Comparison of ENCODE assay signal across 8 cellular contexts in genomic region chr9:126722252-126722921, GRCh38.
DNase-seq lines count a peak whose midpoint lies in the region; ATAC-seq and TF ChIP-seq lines count a peak whose summit lies in the region.

No MANE protein-coding gene starts in this region.

- H3K4me1 ChIP-seq in RWPE2 (ENCODE audit: insufficient read depth, poor library complexity, severe bottlenecking), result peaks cover 6% of the 10 kb centered on the region

- no peaks in the 10 kb centered on the region for H3K9me3 ChIP-seq in RWPE2 (ENCODE audit: severe bottlenecking)

- DNase-seq in CD14-positive monocyte (ENCODE audit: low spot score) (peak; percentile 82), RWPE2 (ENCODE audit: low spot score) (peak; percentile 80), activated gamma-delta T cell treated with Interleukin-2 at 50 U/mL for 16 hours (peak; percentile 85), head of caudate nucleus (peak in 41 of 42 donors; percentile 53 to 92 (median 78)), progenitor cell of endocrine pancreas (ENCODE audit: low spot score, unreplicated experiment) (peak; percentile 72), ureter (ENCODE audit: low spot score) (peak; percentile 85)

- H3K36me3 Mint-ChIP-seq in CD14-positive monocyte, result no peaks in the 10 kb centered on the region
- H3K36me3 Mint-ChIP-seq in progenitor cell of endocrine pancreas (ENCODE audit: insufficient read depth), result no peaks in the 10 kb centered on the region

- H3K9me3 Mint-ChIP-seq in CD14-positive monocyte, result peaks cover 0 to 4% (median 0%) of the 10 kb centered on the region in 7 donors
- no peaks in the 10 kb centered on the region for H3K9me3 Mint-ChIP-seq in progenitor cell of endocrine pancreas (ENCODE audit: low read depth)

- H3K27ac ChIP-seq in RWPE2 (ENCODE audit: poor library complexity, severe bottlenecking), result peak overlapping the region; percentile 39

- peak; percentile 70 for ATAC-seq in GM19395 (IDR thresholded peaks at IDR 0.05; ENCODE audit: unreplicated experiment)
- ATAC-seq in HG03571 (IDR thresholded peaks at IDR 0.05; ENCODE audit: unreplicated experiment), result peak; percentile 62
- ATAC-seq in RWPE2 (ENCODE audit: low read depth), result peak; percentile 81

- H3K4me1 Mint-ChIP-seq in CD14-positive monocyte (peaks cover 51% of the 10 kb centered on the region), progenitor cell of endocrine pancreas (ENCODE audit: low read depth) (peaks cover 7% of the 10 kb centered on the region)

- intact Hi-C loops in CD14-positive monocyte (cut with micrococcal nuclease), result no loop called here
- intact Hi-C loops in head of caudate nucleus (cut with DNase I), result loop anchor here (2.0 kb wide), 1 partner anchor 18 kb away; no protein-coding TSS in a partner anchor

- TF ChIP-seq CTCF in CD14-positive monocyte (IDR thresholded peaks at IDR 0.05), result no peak
- no peak for TF ChIP-seq CTCF in RWPE2 (IDR thresholded peaks at IDR 0.05; ENCODE audit: poor library complexity, severe bottlenecking)
- TF ChIP-seq CTCF in progenitor cell of endocrine pancreas (IDR thresholded peaks at IDR 0.05; ENCODE audit: unreplicated experiment), result no peak

- peak overlapping the region; percentile 53 for H3K4me3 ChIP-seq in RWPE2 (ENCODE audit: severe bottlenecking)

- H3K27me3 ChIP-seq in RWPE2 (ENCODE audit: insufficient read depth, poor library complexity, severe bottlenecking), result peaks cover 4% of the 10 kb centered on the region

- H3K27me3 Mint-ChIP-seq in CD14-positive monocyte (ENCODE audit: low read depth in 3 of 3) (peaks cover 8 to 20% (median 13%) of the 10 kb centered on the region in 3 donors), progenitor cell of endocrine pancreas (peaks cover 57% of the 10 kb centered on the region)

- no peaks in the 10 kb centered on the region for H3K36me3 ChIP-seq in RWPE2 (ENCODE audit: low read depth)

- H3K27ac Mint-ChIP-seq in CD14-positive monocyte (peak overlapping the region; percentile 92 to 99 (median 98)), progenitor cell of endocrine pancreas (no peak overlapping the region)

- peak overlapping the region; percentile 84 to 86 for H3K4me3 Mint-ChIP-seq in CD14-positive monocyte
- H3K4me3 Mint-ChIP-seq in progenitor cell of endocrine pancreas (ENCODE audit: low read depth), result peak overlapping the region; percentile 71

Comparison
In these comparisons a context has a peak if more than half of its experiments do, and no peak if none do; other contexts are left out.
1. Peak in every context shown above with its lines: DNase-seq, ATAC-seq, H3K4me3 ChIP-seq and H3K27ac ChIP-seq.